21 cellular contexts compared by ENCODE assay signal in genomic region chr22:26983311-26983710, GRCh38.
"Had no signal": no experiment of that assay in that cellular context is flagged by ENCODE, and none has a peak within 500 bp of the region (broad histone marks: within the 10 kb centered on the region; RNA-seq: fewer than 3 reads in every experiment).

No MANE protein-coding gene starts in this region.

- H3K27me3 Mint-ChIP-seq: stimulated activated naive CD8-positive, alpha-beta T cell treated with anti-CD3 and anti-CD28 coated beads, Interleukin-15, amount 100 ng/mL, for 72 hours had no signal

- DNase-seq: colonic mucosa; dermis blood vessel endothelial cell; erythroblast; glutamatergic neuron; immature natural killer cell; left colon; left ventricle myocardium superior; naive thymus-derived CD4-positive, alpha-beta T cell; nephron progenitor cell; psoas muscle; stimulated activated CD4-positive, alpha-beta T cell treated with anti-CD3 and anti-CD28 coated beads, Interleukin-2, amount 100 ng/mL, for 24 hours; stimulated activated CD4-positive, alpha-beta T cell treated with anti-CD3 and anti-CD28 coated beads, Interleukin-4, amount 100 ng/mL, for 4 hours; stimulated activated naive B cell treated with anti-CD40 and anti-IgM and Interleukin-4, amounts not matched to agents 10 μg/mL and 1 μg/mL and 100 μg/mL, for 72 hours; stimulated activated naive CD8-positive, alpha-beta T cell treated with anti-CD3 and anti-CD28 coated beads, Interleukin-15, amount 100 ng/mL, for 72 hours; testis; trophoblast cell; uterus had no signal

- ATAC-seq: left colon; left ventricle myocardium superior; naive thymus-derived CD4-positive, alpha-beta T cell; psoas muscle; stimulated activated naive B cell treated with anti-CD40 and anti-IgM and Interleukin-4, amounts not matched to agents 10 μg/mL and 1 μg/mL and 100 μg/mL, for 72 hours; stimulated activated naive CD8-positive, alpha-beta T cell treated with anti-CD3 and anti-CD28 coated beads, Interleukin-15, amount 100 ng/mL, for 72 hours had no signal

- H3K27ac ChIP-seq: colonic mucosa, neutrophil, psoas muscle, testis, uterus had no signal

- H3K4me3 Mint-ChIP-seq: immature natural killer cell; naive thymus-derived CD4-positive, alpha-beta T cell; nephron progenitor cell; stimulated activated naive B cell treated with anti-CD40 and anti-IgM and Interleukin-4, amounts not matched to agents 10 μg/mL and 1 μg/mL and 100 μg/mL, for 72 hours; stimulated activated naive CD8-positive, alpha-beta T cell treated with anti-CD3 and anti-CD28 coated beads, Interleukin-15, amount 100 ng/mL, for 72 hours had no signal

- H3K9me3 ChIP-seq: colonic mucosa, neutrophil, psoas muscle, testis, uterus had no signal

- H3K4me1 Mint-ChIP-seq: immature natural killer cell; naive thymus-derived CD4-positive, alpha-beta T cell; nephron progenitor cell; stimulated activated naive B cell treated with anti-CD40 and anti-IgM and Interleukin-4, amounts not matched to agents 10 μg/mL and 1 μg/mL and 100 μg/mL, for 72 hours; stimulated activated naive CD8-positive, alpha-beta T cell treated with anti-CD3 and anti-CD28 coated beads, Interleukin-15, amount 100 ng/mL, for 72 hours had no signal

- H3K36me3 ChIP-seq: colonic mucosa, neutrophil, uterus had no signal

- H3K4me1 ChIP-seq: colonic mucosa, psoas muscle had no signal

- H3K27ac Mint-ChIP-seq: immature natural killer cell; naive thymus-derived CD4-positive, alpha-beta T cell; nephron progenitor cell; stimulated activated naive B cell treated with anti-CD40 and anti-IgM and Interleukin-4, amounts not matched to agents 10 μg/mL and 1 μg/mL and 100 μg/mL, for 72 hours; stimulated activated naive CD8-positive, alpha-beta T cell treated with anti-CD3 and anti-CD28 coated beads, Interleukin-15, amount 100 ng/mL, for 72 hours had no signal

- H3K36me3 Mint-ChIP-seq: immature natural killer cell; stimulated activated naive B cell treated with anti-CD40 and anti-IgM and Interleukin-4, amounts not matched to agents 10 μg/mL and 1 μg/mL and 100 μg/mL, for 72 hours had no signal

- H3K27me3 ChIP-seq: colonic mucosa, testis, uterus had no signal

- H3K4me3 ChIP-seq: colonic mucosa, lung, psoas muscle, testis, uterus had no signal

- H3K9me3 Mint-ChIP-seq: nephron progenitor cell; stimulated activated naive B cell treated with anti-CD40 and anti-IgM and Interleukin-4, amounts not matched to agents 10 μg/mL and 1 μg/mL and 100 μg/mL, for 72 hours; stimulated activated naive CD8-positive, alpha-beta T cell treated with anti-CD3 and anti-CD28 coated beads, Interleukin-15, amount 100 ng/mL, for 72 hours had no signal

- FAIRE-seq: frontal cortex, keratinocyte had no signal
